Comparison of ENCODE assay signal across 1 cellular context in the genomic region with DNA sequence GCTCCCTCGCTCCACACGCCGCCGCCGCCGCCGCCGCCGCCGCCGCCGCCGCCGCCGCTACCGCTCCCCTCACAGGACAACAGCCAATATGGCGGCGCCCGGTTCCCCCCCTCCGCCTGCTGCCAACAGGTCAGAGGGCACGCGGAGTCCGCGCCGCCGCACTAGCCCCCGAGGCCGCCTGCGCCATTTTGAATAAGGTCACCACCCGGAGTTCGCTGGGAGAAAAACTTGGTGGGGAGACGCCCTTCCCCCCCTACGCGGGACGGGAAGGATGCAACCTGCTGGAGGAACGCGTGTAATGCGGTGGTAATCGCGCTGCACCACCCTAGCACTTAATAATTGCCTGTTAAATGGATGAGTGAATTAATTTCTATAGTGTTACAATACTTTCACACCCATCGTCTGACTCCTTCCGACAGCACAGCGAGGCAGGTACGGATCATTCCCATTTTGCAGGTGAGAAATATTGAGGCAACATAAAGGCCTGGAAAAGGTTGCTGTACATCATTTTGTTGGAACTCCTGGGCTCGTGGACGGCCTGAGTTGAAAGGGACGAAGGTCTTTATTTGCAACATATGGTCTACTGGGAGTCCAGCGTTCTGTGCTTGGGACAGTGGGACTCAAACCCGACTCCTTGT.
TF ChIP-seq lines count a peak whose summit lies in the region.

A gene (minus strand): TSS at position 90 of the 638 bp plus-strand sequence. CDS start 105 bp downstream, outside the sequence.

TF ChIP-seq in K562, 482 proteins besides CTCF, POLR2A, EP300 and RAD21 (continued from another document and continues in another):
- TF ChIP-seq POLR2AphosphoS5 (IDR thresholded peaks at IDR 0.05; ENCODE audit: control insufficient read depth, insufficient read depth, low read depth, low read length) (0 out of 2 replicates have a peak, but pooled peaks have one; percentile 18), ZNF695 (CRISPR knock-in tag; IDR thresholded peaks at IDR 0.05) (0 out of 2 replicates have a peak, but pooled peaks have one; percentile 73), DPF2 (IDR thresholded peaks at IDR 0.05) (0 out of 2 replicates have a peak, but pooled peaks have one; percentile 52), CBX5 (IDR thresholded peaks at IDR 0.05; ENCODE audit: borderline replicate concordance, low read depth) (no peak), BACH1 (tag; IDR thresholded peaks at IDR 0.05) (no peak; the same call in 1 of the 2 replicates), MCM3 (IDR thresholded peaks at IDR 0.05) (no peak), SP2 (IDR thresholded peaks at IDR 0.05; ENCODE audit: extremely low read depth, low read depth, low read length, poor library complexity, severe bottlenecking) (no peak), ZNF408 (CRISPR knock-in tag; IDR thresholded peaks at IDR 0.05; ENCODE audit: low read depth) (no peak), GTF2A2 (tag; IDR thresholded peaks at IDR 0.05) (no peak), CCAR2 (IDR thresholded peaks at IDR 0.05; ENCODE audit: low read depth, low read length) (no peak), HMG20A (CRISPR knock-in tag; conservative IDR thresholded peaks at IDR 0.05) (no peak), SRSF9 (IDR thresholded peaks at IDR 0.05; ENCODE audit: borderline replicate concordance, low read depth, low read length) (no peak), ZFP36 (IDR thresholded peaks at IDR 0.05; ENCODE audit: low read depth, low read length, partially characterized antibody) (no peak), RBM34 (IDR thresholded peaks at IDR 0.05; ENCODE audit: borderline replicate concordance, insufficient read depth, low read length) (no peak), HDAC8 (tag; IDR thresholded peaks at IDR 0.05) (no peak), KAT7 (CRISPR knock-in tag; IDR thresholded peaks at IDR 0.05; ENCODE audit: borderline replicate concordance) (no peak), SAP30 (IDR thresholded peaks at IDR 0.05; ENCODE audit: borderline replicate concordance, insufficient read depth, low read depth, low read length, poor library complexity, severe bottlenecking) (no peak), E2F3 (CRISPR knock-in tag; IDR thresholded peaks at IDR 0.05) (no peak), ZNF445 (CRISPR knock-in tag; IDR thresholded peaks at IDR 0.05; ENCODE audit: low read depth) (no peak), MAFF (IDR thresholded peaks at IDR 0.05; ENCODE audit: low read length) (no peak), RBM25 (IDR thresholded peaks at IDR 0.05; ENCODE audit: low read depth, low read length, severe bottlenecking) (peak; percentile 91), LARP7 (IDR thresholded peaks at IDR 0.05) (no peak), POLR2B (IDR thresholded peaks at IDR 0.05; ENCODE audit: low read depth, partially characterized antibody) (no peak), MYC (IDR thresholded peaks at IDR 0.05; ENCODE audit: low read depth, low read length) (peak; percentile 72), MYC (CRISPR knock-in tag; IDR thresholded peaks at IDR 0.05; ENCODE audit: borderline replicate concordance, low read depth) (no peak), CBFB (CRISPR knock-in tag; IDR thresholded peaks at IDR 0.05) (no peak), ZBED1 (IDR thresholded peaks at IDR 0.05) (no peak), KDM1A (IDR thresholded peaks at IDR 0.05) (peak; percentile 85 to 88), FOXP1 (CRISPR knock-in tag; IDR thresholded peaks at IDR 0.05) (0 out of 2 replicates have a peak, but pooled peaks have one; percentile 21), ZNF165 (CRISPR knock-in tag; IDR thresholded peaks at IDR 0.05; ENCODE audit: borderline replicate concordance) (no peak)
- TF ChIP-seq, protein P1, sequence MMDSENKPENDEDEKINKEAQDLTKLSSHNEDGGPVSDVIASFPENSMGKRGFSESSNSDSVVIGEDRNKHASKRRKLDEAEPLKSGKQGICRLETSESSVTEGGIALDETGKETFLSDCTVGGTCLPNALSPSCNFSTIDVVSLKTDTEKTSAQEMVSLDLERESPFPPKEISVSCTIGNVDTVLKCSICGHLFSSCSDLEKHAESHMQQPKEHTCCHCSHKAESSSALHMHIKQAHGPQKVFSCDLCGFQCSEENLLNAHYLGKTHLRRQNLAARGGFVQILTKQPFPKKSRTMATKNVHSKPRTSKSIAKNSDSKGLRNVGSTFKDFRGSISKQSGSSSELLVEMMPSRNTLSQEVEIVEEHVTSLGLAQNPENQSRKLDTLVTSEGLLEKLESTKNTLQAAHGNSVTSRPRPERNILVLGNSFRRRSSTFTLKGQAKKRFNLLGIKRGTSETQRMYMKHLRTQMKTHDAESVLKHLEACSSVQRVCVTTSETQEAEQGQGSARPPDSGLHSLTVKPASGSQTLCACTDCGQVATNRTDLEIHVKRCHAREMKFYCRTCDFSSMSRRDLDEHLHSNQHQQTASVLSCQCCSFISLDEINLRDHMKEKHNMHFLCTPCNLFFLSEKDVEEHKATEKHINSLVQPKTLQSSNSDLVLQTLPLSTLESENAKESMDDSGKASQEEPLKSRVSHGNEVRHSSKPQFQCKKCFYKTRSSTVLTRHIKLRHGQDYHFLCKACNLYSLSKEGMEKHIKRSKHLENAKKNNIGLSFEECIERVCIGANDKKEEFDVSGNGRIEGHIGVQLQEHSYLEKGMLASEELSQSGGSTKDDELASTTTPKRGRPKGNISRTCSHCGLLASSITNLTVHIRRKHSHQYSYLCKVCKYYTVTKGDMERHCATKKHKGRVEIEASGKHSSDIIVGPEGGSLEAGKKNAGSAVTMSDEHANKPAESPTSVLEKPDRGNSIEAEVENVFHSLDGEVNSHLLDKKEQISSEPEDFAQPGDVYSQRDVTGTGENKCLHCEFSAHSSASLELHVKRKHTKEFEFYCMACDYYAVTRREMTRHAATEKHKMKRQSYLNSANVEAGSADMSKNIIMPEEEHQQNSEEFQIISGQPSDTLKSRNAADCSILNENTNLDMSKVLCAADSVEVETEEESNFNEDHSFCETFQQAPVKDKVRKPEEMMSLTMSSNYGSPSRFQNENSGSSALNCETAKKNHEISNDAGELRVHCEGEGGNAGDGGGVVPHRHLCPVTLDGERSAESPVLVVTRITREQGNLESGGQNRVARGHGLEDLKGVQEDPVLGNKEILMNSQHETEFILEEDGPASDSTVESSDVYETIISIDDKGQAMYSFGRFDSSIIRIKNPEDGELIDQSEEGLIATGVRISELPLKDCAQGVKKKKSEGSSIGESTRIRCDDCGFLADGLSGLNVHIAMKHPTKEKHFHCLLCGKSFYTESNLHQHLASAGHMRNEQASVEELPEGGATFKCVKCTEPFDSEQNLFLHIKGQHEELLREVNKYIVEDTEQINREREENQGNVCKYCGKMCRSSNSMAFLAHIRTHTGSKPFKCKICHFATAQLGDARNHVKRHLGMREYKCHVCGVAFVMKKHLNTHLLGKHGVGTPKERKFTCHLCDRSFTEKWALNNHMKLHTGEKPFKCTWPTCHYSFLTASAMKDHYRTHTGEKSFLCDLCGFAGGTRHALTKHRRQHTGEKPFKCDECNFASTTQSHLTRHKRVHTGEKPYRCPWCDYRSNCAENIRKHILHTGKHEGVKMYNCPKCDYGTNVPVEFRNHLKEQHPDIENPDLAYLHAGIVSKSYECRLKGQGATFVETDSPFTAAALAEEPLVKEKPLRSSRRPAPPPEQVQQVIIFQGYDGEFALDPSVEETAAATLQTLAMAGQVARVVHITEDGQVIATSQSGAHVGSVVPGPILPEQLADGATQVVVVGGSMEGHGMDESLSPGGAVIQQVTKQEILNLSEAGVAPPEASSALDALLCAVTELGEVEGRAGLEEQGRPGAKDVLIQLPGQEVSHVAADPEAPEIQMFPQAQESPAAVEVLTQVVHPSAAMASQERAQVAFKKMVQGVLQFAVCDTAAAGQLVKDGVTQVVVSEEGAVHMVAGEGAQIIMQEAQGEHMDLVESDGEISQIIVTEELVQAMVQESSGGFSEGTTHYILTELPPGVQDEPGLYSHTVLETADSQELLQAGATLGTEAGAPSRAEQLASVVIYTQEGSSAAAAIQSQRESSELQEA (IDR thresholded peaks at IDR 0.05; ENCODE audit: low read depth): no peak
- TF ChIP-seq, protein P2, sequence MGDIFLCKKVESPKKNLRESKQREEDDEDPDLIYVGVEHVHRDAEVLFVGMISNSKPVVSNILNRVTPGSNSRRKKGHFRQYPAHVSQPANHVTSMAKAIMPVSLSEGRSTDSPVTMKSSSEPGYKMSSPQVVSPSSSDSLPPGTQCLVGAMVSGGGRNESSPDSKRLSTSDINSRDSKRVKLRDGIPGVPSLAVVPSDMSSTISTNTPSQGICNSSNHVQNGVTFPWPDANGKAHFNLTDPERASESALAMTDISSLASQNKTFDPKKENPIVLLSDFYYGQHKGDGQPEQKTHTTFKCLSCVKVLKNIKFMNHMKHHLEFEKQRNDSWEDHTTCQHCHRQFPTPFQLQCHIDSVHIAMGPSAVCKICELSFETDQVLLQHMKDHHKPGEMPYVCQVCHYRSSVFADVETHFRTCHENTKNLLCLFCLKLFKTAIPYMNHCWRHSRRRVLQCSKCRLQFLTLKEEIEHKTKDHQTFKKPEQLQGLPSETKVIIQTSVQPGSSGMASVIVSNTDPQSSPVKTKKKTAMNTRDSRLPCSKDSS (IDR thresholded peaks at IDR 0.05; ENCODE audit: low read depth, partially characterized antibody): no peak
- TF ChIP-seq, protein P3, sequence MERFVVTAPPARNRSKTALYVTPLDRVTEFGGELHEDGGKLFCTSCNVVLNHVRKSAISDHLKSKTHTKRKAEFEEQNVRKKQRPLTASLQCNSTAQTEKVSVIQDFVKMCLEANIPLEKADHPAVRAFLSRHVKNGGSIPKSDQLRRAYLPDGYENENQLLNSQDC (CRISPR knock-in tag; IDR thresholded peaks at IDR 0.05): no peak
- TF ChIP-seq, protein P4, sequence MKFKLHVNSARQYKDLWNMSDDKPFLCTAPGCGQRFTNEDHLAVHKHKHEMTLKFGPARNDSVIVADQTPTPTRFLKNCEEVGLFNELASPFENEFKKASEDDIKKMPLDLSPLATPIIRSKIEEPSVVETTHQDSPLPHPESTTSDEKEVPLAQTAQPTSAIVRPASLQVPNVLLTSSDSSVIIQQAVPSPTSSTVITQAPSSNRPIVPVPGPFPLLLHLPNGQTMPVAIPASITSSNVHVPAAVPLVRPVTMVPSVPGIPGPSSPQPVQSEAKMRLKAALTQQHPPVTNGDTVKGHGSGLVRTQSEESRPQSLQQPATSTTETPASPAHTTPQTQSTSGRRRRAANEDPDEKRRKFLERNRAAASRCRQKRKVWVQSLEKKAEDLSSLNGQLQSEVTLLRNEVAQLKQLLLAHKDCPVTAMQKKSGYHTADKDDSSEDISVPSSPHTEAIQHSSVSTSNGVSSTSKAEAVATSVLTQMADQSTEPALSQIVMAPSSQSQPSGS (CRISPR knock-in tag; IDR thresholded peaks at IDR 0.05): no peak
- TF ChIP-seq, protein P5, sequence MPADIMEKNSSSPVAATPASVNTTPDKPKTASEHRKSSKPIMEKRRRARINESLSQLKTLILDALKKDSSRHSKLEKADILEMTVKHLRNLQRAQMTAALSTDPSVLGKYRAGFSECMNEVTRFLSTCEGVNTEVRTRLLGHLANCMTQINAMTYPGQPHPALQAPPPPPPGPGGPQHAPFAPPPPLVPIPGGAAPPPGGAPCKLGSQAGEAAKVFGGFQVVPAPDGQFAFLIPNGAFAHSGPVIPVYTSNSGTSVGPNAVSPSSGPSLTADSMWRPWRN (IDR thresholded peaks at IDR 0.05; ENCODE audit: low read depth): no peak
- TF ChIP-seq, protein P6, sequence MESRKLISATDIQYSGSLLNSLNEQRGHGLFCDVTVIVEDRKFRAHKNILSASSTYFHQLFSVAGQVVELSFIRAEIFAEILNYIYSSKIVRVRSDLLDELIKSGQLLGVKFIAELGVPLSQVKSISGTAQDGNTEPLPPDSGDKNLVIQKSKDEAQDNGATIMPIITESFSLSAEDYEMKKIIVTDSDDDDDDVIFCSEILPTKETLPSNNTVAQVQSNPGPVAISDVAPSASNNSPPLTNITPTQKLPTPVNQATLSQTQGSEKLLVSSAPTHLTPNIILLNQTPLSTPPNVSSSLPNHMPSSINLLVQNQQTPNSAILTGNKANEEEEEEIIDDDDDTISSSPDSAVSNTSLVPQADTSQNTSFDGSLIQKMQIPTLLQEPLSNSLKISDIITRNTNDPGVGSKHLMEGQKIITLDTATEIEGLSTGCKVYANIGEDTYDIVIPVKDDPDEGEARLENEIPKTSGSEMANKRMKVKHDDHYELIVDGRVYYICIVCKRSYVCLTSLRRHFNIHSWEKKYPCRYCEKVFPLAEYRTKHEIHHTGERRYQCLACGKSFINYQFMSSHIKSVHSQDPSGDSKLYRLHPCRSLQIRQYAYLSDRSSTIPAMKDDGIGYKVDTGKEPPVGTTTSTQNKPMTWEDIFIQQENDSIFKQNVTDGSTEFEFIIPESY (CRISPR knock-in tag; IDR thresholded peaks at IDR 0.05): peak; percentile 43; the same call in 1 of the 2 replicates
- TF ChIP-seq, protein P7, sequence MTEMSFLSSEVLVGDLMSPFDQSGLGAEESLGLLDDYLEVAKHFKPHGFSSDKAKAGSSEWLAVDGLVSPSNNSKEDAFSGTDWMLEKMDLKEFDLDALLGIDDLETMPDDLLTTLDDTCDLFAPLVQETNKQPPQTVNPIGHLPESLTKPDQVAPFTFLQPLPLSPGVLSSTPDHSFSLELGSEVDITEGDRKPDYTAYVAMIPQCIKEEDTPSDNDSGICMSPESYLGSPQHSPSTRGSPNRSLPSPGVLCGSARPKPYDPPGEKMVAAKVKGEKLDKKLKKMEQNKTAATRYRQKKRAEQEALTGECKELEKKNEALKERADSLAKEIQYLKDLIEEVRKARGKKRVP (CRISPR knock-in tag; IDR thresholded peaks at IDR 0.05): 0 out of 2 replicates have a peak, but pooled peaks have one; percentile 14
- TF ChIP-seq, protein P8, sequence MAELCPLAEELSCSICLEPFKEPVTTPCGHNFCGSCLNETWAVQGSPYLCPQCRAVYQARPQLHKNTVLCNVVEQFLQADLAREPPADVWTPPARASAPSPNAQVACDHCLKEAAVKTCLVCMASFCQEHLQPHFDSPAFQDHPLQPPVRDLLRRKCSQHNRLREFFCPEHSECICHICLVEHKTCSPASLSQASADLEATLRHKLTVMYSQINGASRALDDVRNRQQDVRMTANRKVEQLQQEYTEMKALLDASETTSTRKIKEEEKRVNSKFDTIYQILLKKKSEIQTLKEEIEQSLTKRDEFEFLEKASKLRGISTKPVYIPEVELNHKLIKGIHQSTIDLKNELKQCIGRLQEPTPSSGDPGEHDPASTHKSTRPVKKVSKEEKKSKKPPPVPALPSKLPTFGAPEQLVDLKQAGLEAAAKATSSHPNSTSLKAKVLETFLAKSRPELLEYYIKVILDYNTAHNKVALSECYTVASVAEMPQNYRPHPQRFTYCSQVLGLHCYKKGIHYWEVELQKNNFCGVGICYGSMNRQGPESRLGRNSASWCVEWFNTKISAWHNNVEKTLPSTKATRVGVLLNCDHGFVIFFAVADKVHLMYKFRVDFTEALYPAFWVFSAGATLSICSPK (IDR thresholded peaks at IDR 0.05; ENCODE audit: borderline replicate concordance): no peak
